Comparison of ENCODE assay signal across 9 cellular contexts in genomic region chr1:226640288-226640687, GRCh38.
DNase-seq lines count a peak whose midpoint lies in the region; ATAC-seq and TF ChIP-seq lines count a peak whose summit lies in the region.
"Had no signal": no experiment of that assay in that cellular context is flagged by ENCODE, and none has a peak within 500 bp of the region (broad histone marks: within the 10 kb centered on the region; RNA-seq: fewer than 3 reads in every experiment).

No MANE protein-coding gene starts in this region.

- H3K4me2 ChIP-seq in neural progenitor cell = no peak overlapping the region

- peaks cover 61% of the 10 kb centered on the region for H3K36me3 ChIP-seq in CD4-positive, CD25-positive, alpha-beta regulatory T cell (ENCODE audit: control insufficient read depth, insufficient read depth, low read length)
- no peaks in the 10 kb centered on the region for H3K36me3 ChIP-seq in neural progenitor cell

- no peaks in the 10 kb centered on the region for H3K79me2 ChIP-seq in neural progenitor cell (ENCODE audit: low read depth)

- H3K9me3 ChIP-seq in CD4-positive, CD25-positive, alpha-beta regulatory T cell (ENCODE audit: control insufficient read depth in 2 of 2, low read length in 2 of 2) = no peaks in the 10 kb centered on the region
- H3K9me3 ChIP-seq in neural progenitor cell (ENCODE audit: low read depth) = no peaks in the 10 kb centered on the region

- H3K27me3 Mint-ChIP-seq in CD4-positive, CD25-positive, alpha-beta regulatory T cell = no peaks in the 10 kb centered on the region
- no peaks in the 10 kb centered on the region for H3K27me3 Mint-ChIP-seq in dendritic cell treated with granulocyte-macrophage colony-stimulating factor and Interleukin-4, amounts not matched to agents 40 ng/mL and 50 ng/mL, for 4 days
- H3K27me3 Mint-ChIP-seq in neural progenitor cell (ENCODE audit: insufficient read depth, low read depth) (no peaks in the 10 kb centered on the region), Calu3 (ENCODE audit: unreplicated experiment) (no peaks in the 10 kb centered on the region)

- H3K4me1 Mint-ChIP-seq in CD4-positive, CD25-positive, alpha-beta regulatory T cell = peaks cover 4 to 65% (median 35%) of the 10 kb centered on the region in 4 donors
- peaks cover 72% of the 10 kb centered on the region for H3K4me1 Mint-ChIP-seq in dendritic cell treated with granulocyte-macrophage colony-stimulating factor and Interleukin-4, amounts not matched to agents 40 ng/mL and 50 ng/mL, for 4 days (ENCODE audit: low read depth)
- H3K4me1 Mint-ChIP-seq in neural progenitor cell = peaks cover 18% of the 10 kb centered on the region
- peaks cover 18% of the 10 kb centered on the region for H3K4me1 Mint-ChIP-seq in Calu3 (ENCODE audit: low read depth, unreplicated experiment)

- intact Hi-C loops in dendritic cell treated with granulocyte-macrophage colony-stimulating factor and Interleukin-4, amounts not matched to agents 40 ng/mL and 50 ng/mL, for 4 days (cut with micrococcal nuclease) = loop anchor here (5.0 kb wide), 1 partner anchor 37 kb away; no protein-coding TSS in a partner anchor
- intact Hi-C loops in Calu3 (cut with micrococcal nuclease; ENCODE audit: unreplicated experiment) = no loop called here

- H3F3A ChIP-seq in neural progenitor cell (ENCODE audit: low read depth) = no peaks in the 10 kb centered on the region

- peak overlapping the region in 2 of 3 donors; percentile 37 to 91 for H3K27ac Mint-ChIP-seq in CD4-positive, CD25-positive, alpha-beta regulatory T cell
- peak overlapping the region; percentile 40 for H3K27ac Mint-ChIP-seq in dendritic cell treated with granulocyte-macrophage colony-stimulating factor and Interleukin-4, amounts not matched to agents 40 ng/mL and 50 ng/mL, for 4 days
- H3K27ac Mint-ChIP-seq in neural progenitor cell = peak overlapping the region; percentile 61
- H3K27ac Mint-ChIP-seq in Calu3 (ENCODE audit: unreplicated experiment) = no peak overlapping the region

- peaks cover 12% of the 10 kb centered on the region for H3K36me3 Mint-ChIP-seq in CD4-positive, CD25-positive, alpha-beta regulatory T cell
- H3K36me3 Mint-ChIP-seq in dendritic cell treated with granulocyte-macrophage colony-stimulating factor and Interleukin-4, amounts not matched to agents 40 ng/mL and 50 ng/mL, for 4 days (ENCODE audit: low read depth) = peaks cover 74% of the 10 kb centered on the region
- H3K36me3 Mint-ChIP-seq in neural progenitor cell (peaks cover 3% of the 10 kb centered on the region), Calu3 (ENCODE audit: insufficient read depth, unreplicated experiment) (peaks cover 6% of the 10 kb centered on the region)

- no peak overlapping the region for H3K27ac ChIP-seq in CD4-positive, CD25-positive, alpha-beta regulatory T cell (ENCODE audit: insufficient read depth, low read length, poor library complexity, severe bottlenecking)
- no peak overlapping the region for H3K27ac ChIP-seq in neural progenitor cell

- H3K9ac ChIP-seq in neural progenitor cell = no peak overlapping the region

- peaks cover 52% of the 10 kb centered on the region for H3K4me1 ChIP-seq in CD4-positive, CD25-positive, alpha-beta regulatory T cell (ENCODE audit: control insufficient read depth, insufficient read depth, low read length, poor library complexity, severe bottlenecking)
- peaks cover 12% of the 10 kb centered on the region for H3K4me1 ChIP-seq in neural progenitor cell

- H3K4me3 ChIP-seq in CD4-positive, CD25-positive, alpha-beta regulatory T cell (ENCODE audit: low read depth, low read length) = no peak overlapping the region
- no peak overlapping the region for H3K4me3 ChIP-seq in neural progenitor cell

- no peaks in the 10 kb centered on the region for H3K9me3 Mint-ChIP-seq in CD4-positive, CD25-positive, alpha-beta regulatory T cell
- no peaks in the 10 kb centered on the region for H3K9me3 Mint-ChIP-seq in dendritic cell treated with granulocyte-macrophage colony-stimulating factor and Interleukin-4, amounts not matched to agents 40 ng/mL and 50 ng/mL, for 4 days
- H3K9me3 Mint-ChIP-seq in neural progenitor cell (no peaks in the 10 kb centered on the region), Calu3 (ENCODE audit: low read depth, unreplicated experiment) (no peaks in the 10 kb centered on the region)

- no peaks in the 10 kb centered on the region for H3K27me3 ChIP-seq in CD4-positive, CD25-positive, alpha-beta regulatory T cell (ENCODE audit: control insufficient read depth, insufficient read depth, low read length)
- no peaks in the 10 kb centered on the region for H3K27me3 ChIP-seq in neural progenitor cell

- peak overlapping the region in 1 of 4 donors; percentile 32 for H3K4me3 Mint-ChIP-seq in CD4-positive, CD25-positive, alpha-beta regulatory T cell
- no peak overlapping the region for H3K4me3 Mint-ChIP-seq in dendritic cell treated with granulocyte-macrophage colony-stimulating factor and Interleukin-4, amounts not matched to agents 40 ng/mL and 50 ng/mL, for 4 days
- H3K4me3 Mint-ChIP-seq in neural progenitor cell = no peak overlapping the region
- H3K4me3 Mint-ChIP-seq in Calu3 (ENCODE audit: low read depth, unreplicated experiment) = no peak overlapping the region

- no peak for TF ChIP-seq CTCF in neural progenitor cell (IDR thresholded peaks at IDR 0.05)
- TF ChIP-seq CTCF in Calu3 (IDR thresholded peaks at IDR 0.05; ENCODE audit: unreplicated experiment) = no peak

- no peak for ATAC-seq in CD4-positive, CD25-positive, alpha-beta regulatory T cell (ENCODE audit: low read depth in 2 of 2)
- ATAC-seq in GM18517 (IDR thresholded peaks at IDR 0.05; ENCODE audit: unreplicated experiment) = no peak
- ATAC-seq: activated CD4-positive, CD25-positive, alpha-beta regulatory T cell treated with anti-CD3 and anti-CD28 coated beads, Interleukin-2, amount 50 U/mL, for 24 hours had no signal

- H2AFZ ChIP-seq in neural progenitor cell (replicated peaks) = no peak overlapping the region

- BruUV-seq in Calu3 (replicated peaks; lab: Mats Ljungman, UMichigan) = no TSS peak

- no peaks in the 10 kb centered on the region for H4K20me1 ChIP-seq in neural progenitor cell (ENCODE audit: low read depth)

- CTCF ChIA-PET in Calu3 (lab: Charles Lee) = no interaction called here

- no peak for DNase-seq in CD4-positive, CD25-positive, alpha-beta regulatory T cell
- DNase-seq in NCI-H146 (lab: John Stamatoyannopoulos, UW) (peak; percentile 69), neural progenitor cell (ENCODE audit: low spot score) (no peak), MV-4-11 (lab: John Stamatoyannopoulos, UW) (no peak), Calu3 (no peak)
- DNase-seq: stimulated activated naive CD4-positive, alpha-beta T cell had no signal
